Comparison of ENCODE assay signal across 8 cellular contexts in genomic region chr5:168528521-168529360, GRCh38. TPM values are rescaled to one million over a fixed set of nuclear protein-coding genes. Genes with fewer than 3 reads are reported as not detected.
DNase-seq lines count a peak whose midpoint lies in the region; ATAC-seq and TF ChIP-seq lines count a peak whose summit lies in the region.

Gene FBLL1 (plus strand): TSS chr5:168529305. CDS start chr5:168529505, 200 bp downstream.

- intact Hi-C loops in colonic mucosa (cut with DNase I) (no loop called here), testis (cut with DNase I; ENCODE audit: low total_unique reads) (no loop called here)

- peak within 1 kb of the TSS in 1 of 2 experiments; percentile 97 for H3K23ac ChIP-seq in mesenchymal stem cell (ENCODE audit: low read length in 2 of 2)

- no peak within 1 kb of the TSS for H2BK12ac ChIP-seq in mesenchymal stem cell (ENCODE audit: low read length in 2 of 2)

- peak within 1 kb of the TSS; percentile 69 for H4K8ac ChIP-seq in mesenchymal stem cell (ENCODE audit: low read length)

- H2BK120ac ChIP-seq in mesenchymal stem cell (ENCODE audit: low read depth, low read length), result no peak within 1 kb of the TSS

- no peak within 1 kb of the TSS for H2BK15ac ChIP-seq in mesenchymal stem cell (ENCODE audit: low read depth, poor library complexity, severe bottlenecking)

- H3K4me1 ChIP-seq in colonic mucosa, result peaks cover 3% of the 10 kb centered on the region
- H3K4me1 ChIP-seq in mesenchymal stem cell (ENCODE audit: control insufficient read depth, insufficient read depth, low read depth, low read length), result peaks cover 12% of the 10 kb centered on the region
- H3K4me1 ChIP-seq in testis, result peaks cover 3% of the 10 kb centered on the region

- ATAC-seq in GM19328 (IDR thresholded peaks at IDR 0.05; ENCODE audit: unreplicated experiment) (no peak), GM18873 (IDR thresholded peaks at IDR 0.05; ENCODE audit: low FRiP score, unreplicated experiment) (no peak)

- TF ChIP-seq CTCF in colonic mucosa (IDR thresholded peaks at IDR 0.05), result no peak
- no peak for TF ChIP-seq CTCF in testis (IDR thresholded peaks at IDR 0.05)

- DNase-seq in NCI-H510A treated with DMSO at 0.1 percent for 48 hours (lab: John Stamatoyannopoulos, UW) (peak; percentile 3), NCI-H510A (lab: John Stamatoyannopoulos, UW) (no peak), SK-N-DZ (ENCODE audit: low spot score) (peak; percentile 80), colonic mucosa (no peak), mesenchymal stem cell (peak; percentile 48), testis (peak; percentile 36)

- WGBS in mesenchymal stem cell, result 48% methylated on average over 12 of the region's 36 CpGs
- WGBS in testis, 2 donors, result 14 to 23% methylated on average over 18 to 36 of the region's 36 CpGs

- H3K14ac ChIP-seq in mesenchymal stem cell (ENCODE audit: low read length in 2 of 2), result peak within 1 kb of the TSS in 1 of 2 experiments; percentile 61

- H2AFZ ChIP-seq in mesenchymal stem cell (ENCODE audit: low read depth, low read length), result peak within 1 kb of the TSS; percentile 64

- H3K4me3 ChIP-seq in colonic mucosa, result peak within 1 kb of the TSS; percentile 32
- H3K4me3 ChIP-seq in mesenchymal stem cell (ENCODE audit: insufficient read depth in 1 of 2, low read depth in 1 of 2, low read length in 2 of 2), result peak within 1 kb of the TSS; percentile 51 to 65
- H3K4me3 ChIP-seq in testis, result peak within 1 kb of the TSS; percentile 29 to 48

- H3K18ac ChIP-seq in mesenchymal stem cell (ENCODE audit: low read depth in 1 of 2, low read length in 2 of 2), result peak within 1 kb of the TSS in 1 of 2 experiments; percentile 35

- H3K9ac ChIP-seq in colonic mucosa (ENCODE audit: low read depth in 2 of 2, low read length in 2 of 2) (no peak within 1 kb of the TSS), mesenchymal stem cell (ENCODE audit: low read length) (no peak within 1 kb of the TSS)

- no peaks in the 10 kb centered on the region for H3K9me3 ChIP-seq in colonic mucosa
- H3K9me3 ChIP-seq in mesenchymal stem cell (ENCODE audit: control insufficient read depth, low read length), result peaks cover 4% of the 10 kb centered on the region
- no peaks in the 10 kb centered on the region for H3K9me3 ChIP-seq in testis

- H3K27me3 ChIP-seq in colonic mucosa (peaks cover 16% of the 10 kb centered on the region), mesenchymal stem cell (ENCODE audit: control insufficient read depth in 1 of 2, insufficient read depth in 1 of 2, low read length in 2 of 2) (peaks cover 38 to 46% of the 10 kb centered on the region in 2 experiments), testis (no peaks in the 10 kb centered on the region)

- H2BK5ac ChIP-seq in mesenchymal stem cell (ENCODE audit: low read depth, low read length, poor library complexity, severe bottlenecking), result no peak within 1 kb of the TSS

- no peak within 1 kb of the TSS for H2AK5ac ChIP-seq in mesenchymal stem cell (ENCODE audit: low read length, severe bottlenecking)

- peak within 1 kb of the TSS in 1 of 2 experiments; percentile 51 for H3K4ac ChIP-seq in mesenchymal stem cell (ENCODE audit: low read depth in 1 of 2, low read length in 2 of 2)

- H3K79me1 ChIP-seq in mesenchymal stem cell (replicated peaks; ENCODE audit: low read length, poor library complexity, severe bottlenecking), result no peaks in the 10 kb centered on the region

- no peaks in the 10 kb centered on the region for H3K36me3 ChIP-seq in colonic mucosa
- peaks cover 0 to 3% of the 10 kb centered on the region in 2 experiments for H3K36me3 ChIP-seq in mesenchymal stem cell (ENCODE audit: control insufficient read depth in 1 of 2, insufficient read depth in 2 of 2, low read depth in 1 of 2, low read length in 2 of 2)
- H3K36me3 ChIP-seq in testis (ENCODE audit: low read depth, missing control alignments), result no peaks in the 10 kb centered on the region

- H4K91ac ChIP-seq in mesenchymal stem cell (ENCODE audit: low read length), result peak within 1 kb of the TSS; percentile 47

- H3K27ac ChIP-seq in colonic mucosa (no peak within 1 kb of the TSS), mesenchymal stem cell (ENCODE audit: low read length, poor library complexity, severe bottlenecking) (no peak within 1 kb of the TSS), testis (no peak within 1 kb of the TSS)

- peak within 1 kb of the TSS; percentile 73 for H3K4me2 ChIP-seq in mesenchymal stem cell (ENCODE audit: low read length, poor library complexity, severe bottlenecking)

- TF ChIP-seq POLR2A in testis (IDR thresholded peaks at IDR 0.05), result no peak

RNA-seq across cellular contexts. Expression of gene FBLL1, which starts in this region (rescaled TPM):
- polyA plus RNA-seq in SK-N-DZ (2014; cell fraction: cytosol; rRNA removed), result 23.6 and 36.1 TPM in 2 replicates
- 23.4 and 26.5 TPM in 2 replicates for polyA plus RNA-seq in SK-N-DZ (2014; cell fraction: nucleus; rRNA removed)
- under 1 TPM in 1 of 2 donors, not detected in 1; 0.58 TPM for total RNA-seq in colonic mucosa
- polyA plus RNA-seq in mesenchymal stem cell (2013, experiment 1 of 2), result 0.95 TPM
- 1.1 TPM for polyA plus RNA-seq in mesenchymal stem cell (2013, experiment 2 of 2)
- total RNA-seq in testis, result 10 to 100 TPM in 1 of 2 donors, 1 to 10 TPM in 1; 6.4 to 11.5 TPM
- polyA plus RNA-seq in testis (ENCODE audit: insufficient read depth, low read depth, low replicate concordance), result 12.4 TPM

Comparison
In these comparisons a context has a peak if more than half of its experiments do, and no peak if none do; other contexts are left out.
1. RNA of gene FBLL1 (total RNA-seq): 6.4 to 11.5 TPM in testis; 0.58 TPM in colonic mucosa; every median in the first group is over 4 times any median in the second.
2. DNase-seq: peak in NCI-H510A treated with DMSO at 0.1 percent for 48 hours (single experiment), SK-N-DZ (single experiment), mesenchymal stem cell (single experiment) and testis (single experiment); none in NCI-H510A (single experiment) and colonic mucosa (single experiment).
3. Peak in every context shown above with its lines, with median percentiles within 50 percentile points of each other: H3K4me3 ChIP-seq.